12 cellular contexts compared by ENCODE assay signal in the genomic region with DNA sequence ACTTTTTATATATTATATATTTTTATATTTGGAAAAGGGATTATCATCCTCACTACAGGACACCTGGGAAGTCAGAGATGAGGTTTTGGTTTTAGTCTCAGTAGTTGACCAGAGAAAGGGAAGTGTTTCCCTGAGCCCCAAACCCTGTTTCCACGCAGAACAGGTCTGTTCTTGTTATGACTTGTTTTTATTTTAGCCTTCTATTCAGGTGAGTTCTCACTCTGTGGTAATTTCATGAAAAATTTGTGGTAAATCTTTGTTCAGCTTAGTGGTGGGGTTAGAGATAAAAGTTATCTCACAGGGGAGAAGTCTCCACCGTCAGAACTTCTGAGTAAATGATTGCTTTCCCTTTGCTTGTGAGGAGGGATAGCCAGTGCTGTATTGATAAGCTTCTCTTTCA.
DNase-seq lines count a peak whose midpoint lies in the region; ATAC-seq and TF ChIP-seq lines count a peak whose summit lies in the region.
"Had no signal": no experiment of that assay in that cellular context is flagged by ENCODE, and none has a peak within 500 bp of the region (broad histone marks: within the 10 kb centered on the region; RNA-seq: fewer than 3 reads in every experiment).

No MANE protein-coding gene starts in this region.

- no peaks in the 10 kb centered on the region; the same call in 1 of the 2 replicates for H3K79me2 ChIP-seq in DND-41 (ENCODE audit: insufficient read depth, low read length)

- H4K20me1 ChIP-seq in DND-41 (ENCODE audit: insufficient read depth, low read length) = no peaks in the 10 kb centered on the region; the same call in 1 of the 2 replicates

- H3K4me3 ChIP-seq in DND-41 (ENCODE audit: low read depth in 1 of 2, low read length in 2 of 2) = no peak overlapping the region
- H3K4me3 ChIP-seq: upper lobe of left lung had no signal

- H3K9ac ChIP-seq in DND-41 (ENCODE audit: low read depth, low read length) = no peak overlapping the region
- H3K9ac ChIP-seq: parathyroid adenoma had no signal

- H3K36me3 ChIP-seq in DND-41 (ENCODE audit: insufficient read depth, low read length) = peaks cover 6% of the 10 kb centered on the region; the same call in 1 of the 2 replicates
- H3K36me3 ChIP-seq: upper lobe of left lung had no signal

- H3K4me1 ChIP-seq in DND-41 (ENCODE audit: insufficient read depth, low read length) = peaks cover 4% of the 10 kb centered on the region; the same call in 1 of the 2 replicates
- H3K4me1 ChIP-seq: parathyroid adenoma, upper lobe of left lung had no signal

- no peak for TF ChIP-seq CTCF in DND-41 (IDR thresholded peaks at IDR 0.05; ENCODE audit: borderline replicate concordance, extremely low read depth, low read length, poor library complexity, severe bottlenecking)

- H3K4me2 ChIP-seq in DND-41 (ENCODE audit: insufficient read depth, low read length) = no peak overlapping the region

- H3K9me3 ChIP-seq in DND-41 (ENCODE audit: insufficient read depth, low read length, severe bottlenecking) = no peaks in the 10 kb centered on the region
- H3K9me3 ChIP-seq: upper lobe of left lung had no signal

- no peaks in the 10 kb centered on the region for H3K27me3 ChIP-seq in DND-41 (ENCODE audit: insufficient read depth, low read length, poor library complexity)
- H3K27me3 ChIP-seq: upper lobe of left lung had no signal

- no peak overlapping the region for H2AFZ ChIP-seq in DND-41 (ENCODE audit: low read depth, low read length)
- H2AFZ ChIP-seq: parathyroid adenoma had no signal

- no peak overlapping the region for H3K27ac ChIP-seq in DND-41 (ENCODE audit: low read length)
- H3K27ac ChIP-seq: parathyroid adenoma, upper lobe of left lung had no signal

- DNase-seq in DND-41 (no peak), NOMO-1 treated with dmso at 0.1 percent for 144 hours (lab: John Stamatoyannopoulos, UW; ENCODE audit: unreplicated experiment) (no peak), foreskin melanocyte (no peak), NCI-H446 (lab: John Stamatoyannopoulos, UW) (no peak), SHP77 treated with DMSO at 0.1 percent for 48 hours (lab: John Stamatoyannopoulos, UW) (no peak)
- DNase-seq: NCI-H1105, upper lobe of left lung had no signal

- ATAC-seq in DND-41 (ENCODE audit: insufficient read depth, low read depth) = 0 out of 3 replicates have a peak, but pooled peaks have one; percentile 19
- ATAC-seq in GM19025 (IDR thresholded peaks at IDR 0.05; ENCODE audit: low read depth, unreplicated experiment) = peak; percentile 76
- peak; percentile 91 for ATAC-seq in GM21825 (IDR thresholded peaks at IDR 0.05; ENCODE audit: unreplicated experiment)
- ATAC-seq in HG03280 (IDR thresholded peaks at IDR 0.05; ENCODE audit: unreplicated experiment) = peak; percentile 85
- ATAC-seq: Panc1 had no signal

Comparison
In these comparisons a context has a peak if more than half of its experiments do, and no peak if none do; other contexts are left out.
1. ATAC-seq: peak in every context shown above with its lines; median percentile 91 in GM21825; 85 in HG03280; 76 in GM19025; 19 in DND-41.